Comparison of ENCODE assay signal across 8 cellular contexts in the genomic region with DNA sequence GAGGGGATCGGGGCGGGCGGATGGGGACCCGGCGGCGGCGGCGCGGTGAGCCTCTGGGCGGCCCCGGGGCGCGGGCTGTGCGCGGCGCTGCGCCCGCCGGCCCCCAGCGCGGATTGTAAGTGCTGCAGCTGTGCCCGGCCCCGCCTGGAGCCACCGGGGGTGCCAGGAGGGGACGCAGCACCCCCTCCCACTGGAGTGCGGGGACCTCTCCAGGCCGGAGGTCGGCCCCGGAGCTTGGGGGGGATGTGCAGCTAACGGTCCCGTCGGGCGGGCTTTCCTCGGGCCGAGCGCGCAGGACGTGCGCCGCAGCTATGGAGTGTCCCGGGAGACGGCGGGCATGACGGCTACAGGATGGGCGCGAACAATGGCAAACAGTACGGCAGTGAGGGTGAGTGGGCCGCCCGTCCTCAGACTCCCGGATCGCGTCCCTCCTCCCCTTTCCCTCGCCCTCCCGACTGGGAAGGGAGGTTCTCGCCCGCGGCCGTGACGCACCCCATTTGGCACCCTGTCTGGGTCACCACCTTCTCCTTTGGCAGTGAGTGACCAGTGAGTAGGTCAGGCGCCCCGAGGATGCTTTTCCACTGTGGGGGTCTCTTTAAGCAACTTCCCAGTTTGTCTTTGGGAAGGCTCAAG. TPM values are rescaled to one million over a fixed set of nuclear protein-coding genes. Genes with fewer than 3 reads are reported as not detected.
DNase-seq lines count a peak whose midpoint lies in the region; ATAC-seq, FAIRE-seq and TF ChIP-seq lines count a peak whose summit lies in the region.

No MANE protein-coding gene starts in this region.

- no peaks in the 10 kb centered on the region for H3K36me3 ChIP-seq in BE2C
- no peaks in the 10 kb centered on the region for H3K36me3 ChIP-seq in esophagus muscularis mucosa
- no peaks in the 10 kb centered on the region for H3K36me3 ChIP-seq in mucosa of descending colon (ENCODE audit: low read depth)

- TF ChIP-seq POLR2A in esophagus muscularis mucosa (IDR thresholded peaks at IDR 0.05; ENCODE audit: low read depth): no peak

- no peaks in the 10 kb centered on the region for H3K4me1 Mint-ChIP-seq in Calu3 (ENCODE audit: low read depth, unreplicated experiment)

- BruUV-seq in Calu3 (replicated peaks; lab: Mats Ljungman, UMichigan): no TSS peak

- TF ChIP-seq CTCF in BE2C (IDR thresholded peaks at IDR 0.05; ENCODE audit: low read depth, low read length) (no peak), esophagus muscularis mucosa (IDR thresholded peaks at IDR 0.05) (peak in 1 of 3 experiments; percentile 3), mucosa of descending colon (IDR thresholded peaks at IDR 0.05) (no peak), Calu3 (IDR thresholded peaks at IDR 0.05; ENCODE audit: unreplicated experiment) (no peak), D721Med (IDR thresholded peaks at IDR 0.05; ENCODE audit: insufficient read depth, missing control alignments) (no peak)

- H3K4me3 ChIP-seq in BE2C (ENCODE audit: low read depth, low read length) (peak overlapping the region; percentile 72), esophagus muscularis mucosa (peak overlapping the region; percentile 72 to 93 (median 86)), mucosa of descending colon (peak overlapping the region; percentile 17)

- no peak for TF ChIP-seq EP300 in esophagus muscularis mucosa (IDR thresholded peaks at IDR 0.05)

- ATAC-seq in mucosa of descending colon (peak; percentile 49), GM19397 (IDR thresholded peaks at IDR 0.05; ENCODE audit: unreplicated experiment) (no peak), HG03108 (IDR thresholded peaks at IDR 0.05; ENCODE audit: unreplicated experiment) (no peak)

- H3K27ac Mint-ChIP-seq in Calu3 (ENCODE audit: unreplicated experiment): no peak overlapping the region

- no peak overlapping the region for H3K4me3 Mint-ChIP-seq in Calu3 (ENCODE audit: low read depth, unreplicated experiment)

- CTCF ChIA-PET in Calu3 (lab: Charles Lee): no interaction called here

- H3K9me3 ChIP-seq in BE2C: no peaks in the 10 kb centered on the region
- H3K9me3 ChIP-seq in esophagus muscularis mucosa: no peaks in the 10 kb centered on the region
- no peaks in the 10 kb centered on the region for H3K9me3 ChIP-seq in mucosa of descending colon

- peaks cover 5% of the 10 kb centered on the region; the same call in 1 of the 2 replicates for H3K4me1 ChIP-seq in BE2C
- H3K4me1 ChIP-seq in esophagus muscularis mucosa: peaks cover 24 to 50% (median 40%) of the 10 kb centered on the region in 4 donors
- no peaks in the 10 kb centered on the region for H3K4me1 ChIP-seq in mucosa of descending colon (ENCODE audit: low read depth)

- intact Hi-C loops in esophagus muscularis mucosa (cut with DNase I): loop anchor here (5.0 kb wide), 2 partner anchors 78 to 322 kb away; no protein-coding TSS in a partner anchor
- intact Hi-C loops in mucosa of descending colon (cut with DNase I, micrococcal nuclease): no loop called here
- intact Hi-C loops in Calu3 (cut with micrococcal nuclease; ENCODE audit: unreplicated experiment): no loop called here

- H3K27ac ChIP-seq in esophagus muscularis mucosa (replicated peaks in 1 of 4): peak overlapping the region; percentile 86 to 93 (median 90)

- H3K9me3 Mint-ChIP-seq in Calu3 (ENCODE audit: low read depth, unreplicated experiment): peaks cover 9% of the 10 kb centered on the region

- H3K36me3 Mint-ChIP-seq in Calu3 (ENCODE audit: insufficient read depth, unreplicated experiment): no peaks in the 10 kb centered on the region

- no peaks in the 10 kb centered on the region for H3K27me3 Mint-ChIP-seq in Calu3 (ENCODE audit: unreplicated experiment)

- FAIRE-seq in D721Med (lab: Jason Lieb, UNC): no peak

- DNase-seq in BE2C (peak; percentile 50), M059J (ENCODE audit: low read depth) (peak; percentile 69), esophagus muscularis mucosa (ENCODE audit: extremely low spot score) (no peak), mucosa of descending colon (peak; percentile 28 to 62 (median 41)), Calu3 (no peak), D721Med (ENCODE audit: insufficient read length, low spot score) (no peak)

- 0% methylated on average over 6 of the region's 61 CpGs for WGBS in esophagus muscularis mucosa

- 0 out of 2 replicates have a peak, but pooled peaks cover 3% of the 10 kb centered on the region for H3K27me3 ChIP-seq in BE2C
- no peaks in the 10 kb centered on the region for H3K27me3 ChIP-seq in esophagus muscularis mucosa

RNA-seq across cellular contexts. Expression of gene FBXL7, which starts 0.5 kb away (rescaled TPM):
- 14.2 TPM for polyA plus RNA-seq in BE2C (2012; ENCODE audit: insufficient read depth, insufficient read length, low read depth)
- total RNA-seq in M059J (2014; rRNA removed; shearing (Covaris generic)): 9.7 and 12.5 TPM in 2 replicates
- 10 to 100 TPM; 25.7 to 37.7 (median 27.6) TPM for total RNA-seq in esophagus muscularis mucosa
- total RNA-seq in mucosa of descending colon: 10 to 100 TPM in 1 of 3 donors, 1 to 10 TPM in 2; 1.6 to 21.4 (median 3.4) TPM
- not detected in 2 replicates for total RNA-seq in Calu3 (2022)

Comparison
In these comparisons a context has a peak if more than half of its experiments do, and no peak if none do; other contexts are left out.
1. DNase-seq: peak in BE2C (single experiment), M059J (single experiment) and mucosa of descending colon (3 of 3); none in esophagus muscularis mucosa (single experiment), Calu3 (single experiment) and D721Med (single experiment).
2. H3K4me3 ChIP-seq: peak in every context shown above with its lines; median percentile 86 in esophagus muscularis mucosa; 72 in BE2C; 17 in mucosa of descending colon.